In the genomic region with DNA sequence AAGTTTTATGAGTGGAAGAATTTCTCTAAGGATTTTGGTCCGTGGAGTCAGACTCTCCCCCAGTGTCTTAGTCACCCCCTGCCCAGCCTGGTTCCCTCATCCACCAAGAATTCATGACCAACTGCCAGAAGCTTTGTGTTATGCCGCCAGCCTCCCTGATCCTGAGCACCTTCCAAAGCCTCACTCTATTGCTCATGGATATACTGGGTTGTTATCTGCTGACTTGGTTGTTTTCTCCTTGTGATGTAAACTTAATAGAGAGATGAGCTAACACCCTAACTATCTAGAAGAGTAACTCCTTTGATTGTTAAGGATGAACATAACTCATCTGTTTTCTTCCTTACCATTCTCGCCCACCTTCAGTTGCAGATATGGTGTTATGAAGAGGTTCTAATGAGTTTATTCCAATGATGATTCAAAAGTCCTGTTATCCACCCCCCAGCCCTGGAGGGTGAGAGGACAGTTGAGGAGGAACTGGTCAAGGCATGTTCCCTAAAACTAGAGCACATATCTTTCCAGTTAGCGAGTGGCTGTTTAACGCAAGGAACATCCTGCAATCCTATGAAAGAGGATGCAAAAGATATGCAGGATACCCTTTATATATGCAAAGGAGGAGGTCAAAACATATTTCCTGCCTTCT, we compare ENCODE assay signal across 10 cellular contexts.
DNase-seq lines count a peak whose midpoint lies in the region; ATAC-seq, FAIRE-seq and TF ChIP-seq lines count a peak whose summit lies in the region.
"Had no signal": no experiment of that assay in that cellular context is flagged by ENCODE, and none has a peak within 500 bp of the region (broad histone marks: within the 10 kb centered on the region; RNA-seq: fewer than 3 reads in every experiment).

No MANE protein-coding gene starts in this region.

- no peak overlapping the region for H3K27ac ChIP-seq in SU-DHL-6 (ENCODE audit: low read depth, low read length)
- no peak overlapping the region for H3K27ac ChIP-seq in iPS-18a (ENCODE audit: low read length)

- TF ChIP-seq CTCF in SU-DHL-6 (IDR thresholded peaks at IDR 0.05; ENCODE audit: insufficient read depth, low read length, poor library complexity, severe bottlenecking): no peak

- peaks cover 6% of the 10 kb centered on the region for H3K36me3 Mint-ChIP-seq in activated naive CD4-positive, alpha-beta T cell treated with anti-CD3 and anti-CD28 coated beads, Interleukin-2, amount 10 ng/mL, durations not matched to agents 7 days and 5 days

- H3K4me3 ChIP-seq in SU-DHL-6 (ENCODE audit: insufficient read depth, low read length, poor library complexity, severe bottlenecking) (no peak overlapping the region), iPS-18a (ENCODE audit: low read length) (peak overlapping the region; percentile 97)

- no peaks in the 10 kb centered on the region for H3K9me2 ChIP-seq in SU-DHL-6 (replicated peaks; ENCODE audit: insufficient read depth, low read length)

- H3K4me1 Mint-ChIP-seq in activated naive CD4-positive, alpha-beta T cell treated with anti-CD3 and anti-CD28 coated beads, Interleukin-2, amount 10 ng/mL, durations not matched to agents 7 days and 5 days: peaks cover 31% of the 10 kb centered on the region

- no peak overlapping the region for H2AFZ ChIP-seq in SU-DHL-6 (ENCODE audit: low read depth, low read length, severe bottlenecking)

- H3K27me3 ChIP-seq in SU-DHL-6 (ENCODE audit: low read length) (no peaks in the 10 kb centered on the region), iPS-18a (ENCODE audit: control insufficient read depth, insufficient read depth, low read length) (peaks cover 6% of the 10 kb centered on the region)

- DNase-seq in activated naive CD4-positive, alpha-beta T cell treated with anti-CD3 and anti-CD28 coated beads, Interleukin-2, amount 10 ng/mL, durations not matched to agents 7 days and 5 days: no peak
- DNase-seq in activated naive CD4-positive, alpha-beta T cell treated with Interleukin-2 at 50 U/mL for 16 hours: no peak
- DNase-seq in urothelium cell line (ENCODE audit: low spot score) (peak; percentile 82), posterior cingulate gyrus (no peak)
- DNase-seq: activated CD8-positive, alpha-beta memory T cell treated with anti-CD3 and anti-CD28 coated beads, Interleukin-2, amount 50 U/mL, for 48 hours; NCI-H2029 had no signal

- H3K27ac Mint-ChIP-seq in activated naive CD4-positive, alpha-beta T cell treated with anti-CD3 and anti-CD28 coated beads, Interleukin-2, amount 10 ng/mL, durations not matched to agents 7 days and 5 days: no peak overlapping the region

- no peaks in the 10 kb centered on the region for H3K9me3 Mint-ChIP-seq in activated naive CD4-positive, alpha-beta T cell treated with anti-CD3 and anti-CD28 coated beads, Interleukin-2, amount 10 ng/mL, durations not matched to agents 7 days and 5 days

- ATAC-seq in GM19328 (IDR thresholded peaks at IDR 0.05; ENCODE audit: unreplicated experiment) (no peak), GM21529 (IDR thresholded peaks at IDR 0.05; ENCODE audit: unreplicated experiment) (no peak)

- peaks cover 31% of the 10 kb centered on the region for H3K79me2 ChIP-seq in SU-DHL-6 (ENCODE audit: insufficient read depth, low read length)

- H3K36me3 ChIP-seq in SU-DHL-6 (ENCODE audit: low read length) (no peaks in the 10 kb centered on the region; the same call in 1 of the 2 replicates), iPS-18a (ENCODE audit: control insufficient read depth, low read depth, low read length) (peaks cover under 1% of the 10 kb centered on the region)

- H3K9me3 ChIP-seq in SU-DHL-6 (ENCODE audit: insufficient read depth, low read length) (no peaks in the 10 kb centered on the region), iPS-18a (ENCODE audit: control insufficient read depth, low read depth, low read length) (no peaks in the 10 kb centered on the region)

- no peaks in the 10 kb centered on the region; the same call in 1 of the 2 replicates for H3F3A ChIP-seq in SU-DHL-6 (ENCODE audit: insufficient read depth)

- CTCF ChIA-PET in activated naive CD4-positive, alpha-beta T cell treated with anti-CD3 and anti-CD28 coated beads, Interleukin-2, amount 10 ng/mL, durations not matched to agents 7 days and 5 days (lab: Charles Lee): interaction anchor here (0.7 to 4.0 kb wide), 9 partner anchors 23 to 357 kb away, joined by 3 to 53 read pairs (median 5); partner anchors contain the start of gene MIEN1

- peaks cover 46% of the 10 kb centered on the region for H3K27me3 Mint-ChIP-seq in activated naive CD4-positive, alpha-beta T cell treated with anti-CD3 and anti-CD28 coated beads, Interleukin-2, amount 10 ng/mL, durations not matched to agents 7 days and 5 days

- intact Hi-C loops in posterior cingulate gyrus (cut with DNase I): no loop called here

- peak; percentile 52 for FAIRE-seq in urothelium cell line (lab: Jason Lieb, UNC)

- H3K9ac ChIP-seq in SU-DHL-6 (ENCODE audit: low read length) (no peak overlapping the region), iPS-18a (ENCODE audit: low read length) (no peak overlapping the region)

- peaks cover 9% of the 10 kb centered on the region for H3K4me1 ChIP-seq in iPS-18a (ENCODE audit: control insufficient read depth, low read depth, low read length)

- H4K20me1 ChIP-seq in SU-DHL-6 (ENCODE audit: low read depth, low read length): peaks cover 8% of the 10 kb centered on the region; the same call in 1 of the 2 replicates

- H3K4me2 ChIP-seq in SU-DHL-6 (ENCODE audit: low read depth, low read length, poor library complexity, severe bottlenecking): peak overlapping the region; percentile 75

- H3K4me3 Mint-ChIP-seq in activated naive CD4-positive, alpha-beta T cell treated with anti-CD3 and anti-CD28 coated beads, Interleukin-2, amount 10 ng/mL, durations not matched to agents 7 days and 5 days: peak overlapping the region; percentile 14
